13 cellular contexts compared by ENCODE assay signal in genomic region chr12:62251609-62251958, GRCh38. TPM values are rescaled to one million over a fixed set of nuclear protein-coding genes. Genes with fewer than 3 reads are reported as not detected.
DNase-seq lines count a peak whose midpoint lies in the region; ATAC-seq and TF ChIP-seq lines count a peak whose summit lies in the region.
"Had no signal": no experiment of that assay in that cellular context is flagged by ENCODE, and none has a peak within 500 bp of the region (broad histone marks: within the 10 kb centered on the region; RNA-seq: fewer than 3 reads in every experiment).

No MANE protein-coding gene starts in this region.

- H3K9me3 Mint-ChIP-seq in CD4-positive, alpha-beta memory T cell, result no peaks in the 10 kb centered on the region
- H3K9me3 Mint-ChIP-seq in activated CD8-positive, alpha-beta T cell treated with anti-CD3 and anti-CD28 coated beads, Interleukin-2, amount 10 ng/mL, durations not matched to agents 7 days and 5 days (ENCODE audit: insufficient read depth), result no peaks in the 10 kb centered on the region
- H3K9me3 Mint-ChIP-seq: GM23338 had no signal

- CTCF ChIA-PET in CD4-positive, alpha-beta memory T cell (lab: Charles Lee; ENCODE audit: partially characterized antibody), result interaction anchor here (1.2 to 1.5 kb wide), 2 partner anchors 8 to 186 kb away, joined by 3 to 5 read pairs; partner anchors contain the start of gene USP15
- CTCF ChIA-PET in activated CD8-positive, alpha-beta T cell treated with anti-CD3 and anti-CD28 coated beads, Interleukin-2, amount 10 ng/mL, durations not matched to agents 7 days and 5 days (lab: Charles Lee), result interaction anchor here (1.2 to 1.9 kb wide), 3 partner anchors 8 to 41 kb away, joined by 5 to 19 read pairs (median 9); partner anchors contain the start of gene USP15

- no peaks in the 10 kb centered on the region for H3K27me3 ChIP-seq in CD4-positive, alpha-beta memory T cell (ENCODE audit: insufficient read depth, low read length)
- no peaks in the 10 kb centered on the region for H3K27me3 ChIP-seq in sigmoid colon
- H3K27me3 ChIP-seq: esophagus muscularis mucosa had no signal

- H3K27ac Mint-ChIP-seq in CD4-positive, alpha-beta memory T cell, result peak overlapping the region; percentile 53 to 91 (median 90)
- peak overlapping the region; percentile 98 for H3K27ac Mint-ChIP-seq in activated CD8-positive, alpha-beta T cell treated with anti-CD3 and anti-CD28 coated beads, Interleukin-2, amount 10 ng/mL, durations not matched to agents 7 days and 5 days
- H3K27ac Mint-ChIP-seq: GM23338 had no signal

- peak overlapping the region in 6 of 8 donors; percentile 29 to 72 (median 59) for H3K4me3 Mint-ChIP-seq in CD4-positive, alpha-beta memory T cell
- peak overlapping the region; percentile 61 for H3K4me3 Mint-ChIP-seq in activated CD8-positive, alpha-beta T cell treated with anti-CD3 and anti-CD28 coated beads, Interleukin-2, amount 10 ng/mL, durations not matched to agents 7 days and 5 days
- H3K4me3 Mint-ChIP-seq: GM23338 had no signal

- peaks cover 0 to 2% of the 10 kb centered on the region in 2 donors for H3K27me3 Mint-ChIP-seq in CD4-positive, alpha-beta memory T cell
- no peaks in the 10 kb centered on the region for H3K27me3 Mint-ChIP-seq in activated CD8-positive, alpha-beta T cell treated with anti-CD3 and anti-CD28 coated beads, Interleukin-2, amount 10 ng/mL, durations not matched to agents 7 days and 5 days (ENCODE audit: low read depth)

- DNase-seq in CD4-positive, alpha-beta memory T cell, result no peak
- no peak for DNase-seq in activated CD8-positive, alpha-beta T cell treated with anti-CD3 and anti-CD28 coated beads, Interleukin-2, amount 10 ng/mL, durations not matched to agents 7 days and 5 days
- no peak for DNase-seq in sigmoid colon
- DNase-seq in HuH-7 (ENCODE audit: low spot score), result no peak
- DNase-seq in NCI-H2196 treated with DMSO at 0.1 percent for 48 hours (lab: John Stamatoyannopoulos, UW; ENCODE audit: unreplicated experiment), result no peak
- DNase-seq in NAMALWA (ENCODE audit: low spot score), result no peak
- DNase-seq: DMS79 treated with DMSO at 0.1 percent for 48 hours; NCI-H1105 treated with DMSO at 0.1 percent for 48 hours; stimulated activated naive CD4-positive, alpha-beta T cell treated with Interleukin-2 at 50 U/mL for 16 hours had no signal

- peaks cover 0 to 9% of the 10 kb centered on the region in 2 donors for H3K36me3 Mint-ChIP-seq in CD4-positive, alpha-beta memory T cell
- peaks cover 38% of the 10 kb centered on the region for H3K36me3 Mint-ChIP-seq in activated CD8-positive, alpha-beta T cell treated with anti-CD3 and anti-CD28 coated beads, Interleukin-2, amount 10 ng/mL, durations not matched to agents 7 days and 5 days (ENCODE audit: low read depth)

- peaks cover 27% of the 10 kb centered on the region for H3K4me1 ChIP-seq in CD4-positive, alpha-beta memory T cell (ENCODE audit: insufficient read depth, low read length)
- no peaks in the 10 kb centered on the region for H3K4me1 ChIP-seq in sigmoid colon

- no peak overlapping the region for H3K27ac ChIP-seq in CD4-positive, alpha-beta memory T cell (ENCODE audit: low read depth, low read length)
- peak overlapping the region in 2 of 4 donors; percentile 23 to 63 for H3K27ac ChIP-seq in sigmoid colon

- intact Hi-C loops in CD4-positive, alpha-beta memory T cell (cut with micrococcal nuclease), result no loop called here
- intact Hi-C loops in sigmoid colon (cut with DNase I), result loop anchor here (10.0 kb wide), 1 partner anchor 113 kb away; no protein-coding TSS in a partner anchor

- POLR2A ChIA-PET in CD4-positive, alpha-beta memory T cell (lab: Charles Lee; ENCODE audit: partially characterized antibody), result interaction anchor here (1.6 kb wide), 1 partner anchor 8 kb away, joined by 15 read pairs; the partner anchor contains the start of gene USP15
- POLR2A ChIA-PET in activated CD8-positive, alpha-beta T cell treated with anti-CD3 and anti-CD28 coated beads, Interleukin-2, amount 10 ng/mL, durations not matched to agents 7 days and 5 days (lab: Charles Lee), result interaction anchor here (0.6 to 1.6 kb wide), 3 partner anchors 8 to 352 kb away, joined by 3 to 33 read pairs (median 4); partner anchors contain the start of gene USP15

- H3K4me1 Mint-ChIP-seq in CD4-positive, alpha-beta memory T cell, result peaks cover 8 to 20% (median 16%) of the 10 kb centered on the region in 4 donors
- H3K4me1 Mint-ChIP-seq in activated CD8-positive, alpha-beta T cell treated with anti-CD3 and anti-CD28 coated beads, Interleukin-2, amount 10 ng/mL, durations not matched to agents 7 days and 5 days (ENCODE audit: low read depth), result peaks cover 42% of the 10 kb centered on the region

- no peaks in the 10 kb centered on the region for H3K36me3 ChIP-seq in CD4-positive, alpha-beta memory T cell (ENCODE audit: insufficient read depth, low read length)
- H3K36me3 ChIP-seq in sigmoid colon, result no peaks in the 10 kb centered on the region
- H3K36me3 ChIP-seq: esophagus muscularis mucosa had no signal

- no peak for TF ChIP-seq POLR2A in sigmoid colon (IDR thresholded peaks at IDR 0.05)

- no peak for TF ChIP-seq CTCF in sigmoid colon (IDR thresholded peaks at IDR 0.05)

- ATAC-seq in GM19372 (IDR thresholded peaks at IDR 0.05; ENCODE audit: low read depth, unreplicated experiment) (peak; percentile 39), HG03025 (IDR thresholded peaks at IDR 0.05; ENCODE audit: low FRiP score, unreplicated experiment) (peak; percentile 30)
- ATAC-seq in activated CD8-positive, alpha-beta T cell treated with anti-CD3 and anti-CD28 coated beads, Interleukin-2, amount 10 ng/mL, durations not matched to agents 7 days and 5 days, result peak; percentile 50
- ATAC-seq: GM23338 had no signal

- H3K4me3 ChIP-seq in CD4-positive, alpha-beta memory T cell (ENCODE audit: low read length in 2 of 2), result no peak overlapping the region
- no peak overlapping the region for H3K4me3 ChIP-seq in sigmoid colon
- H3K4me3 ChIP-seq: esophagus muscularis mucosa, GM23338 had no signal

- no peak for TF ChIP-seq EP300 in sigmoid colon (IDR thresholded peaks at IDR 0.05)

- no peaks in the 10 kb centered on the region for H3K9me3 ChIP-seq in CD4-positive, alpha-beta memory T cell (ENCODE audit: control insufficient read depth in 1 of 2, low read length in 2 of 2)
- no peaks in the 10 kb centered on the region for H3K9me3 ChIP-seq in sigmoid colon
- H3K9me3 ChIP-seq: esophagus muscularis mucosa had no signal

RNA-seq across cellular contexts. Expression of gene USP15, which starts 8.6 kb away (rescaled TPM):
- total RNA-seq in CD4-positive, alpha-beta memory T cell, result 100 to 1,000 TPM; 150 to 156 TPM
- 10 to 100 TPM; 79.1 to 87.4 TPM for polyA plus RNA-seq in CD4-positive, alpha-beta memory T cell
- 100 to 1,000 TPM; 159 to 160 TPM for total RNA-seq in activated CD8-positive, alpha-beta T cell treated with anti-CD3 and anti-CD28 coated beads, Interleukin-2, amount 10 ng/mL, durations not matched to agents 7 days and 5 days
- total RNA-seq in sigmoid colon, result 10 to 100 TPM; 63.7 to 78.4 (median 73.1) TPM
- 10 to 100 TPM; 22.2 to 43.5 (median 30.3) TPM for polyA plus RNA-seq in sigmoid colon
